Comparison of ENCODE assay signal across 15 cellular contexts in genomic region chr17:72634621-72635020, GRCh38.
DNase-seq lines count a peak whose midpoint lies in the region; ATAC-seq, FAIRE-seq and TF ChIP-seq lines count a peak whose summit lies in the region.
"Had no signal": no experiment of that assay in that cellular context is flagged by ENCODE, and none has a peak within 500 bp of the region (broad histone marks: within the 10 kb centered on the region; RNA-seq: fewer than 3 reads in every experiment).

No MANE protein-coding gene starts in this region.

- H3K27ac ChIP-seq in SK-N-SH (ENCODE audit: low read depth in 2 of 2, low read length in 1 of 2) (no peak overlapping the region), neuronal stem cell (replicated peaks; ENCODE audit: low read length) (no peak overlapping the region), GM23248 (no peak overlapping the region)
- H3K27ac ChIP-seq: esophagus muscularis mucosa had no signal

- H2BK15ac ChIP-seq in neuronal stem cell (ENCODE audit: low read length): peak overlapping the region; percentile 35

- no peak overlapping the region for H2BK12ac ChIP-seq in neuronal stem cell (ENCODE audit: low read length)

- peak overlapping the region; percentile 20 for H3K23ac ChIP-seq in neuronal stem cell (ENCODE audit: low read depth, low read length, poor library complexity)

- H2AFZ ChIP-seq in SK-N-SH (ENCODE audit: low read depth): no peak overlapping the region
- H2AFZ ChIP-seq in neuronal stem cell (ENCODE audit: low read length): no peak overlapping the region
- no peak overlapping the region for H2AFZ ChIP-seq in GM23248

- H2BK120ac ChIP-seq in neuronal stem cell (ENCODE audit: low read depth, low read length): no peak overlapping the region

- no peaks in the 10 kb centered on the region for H4K20me1 ChIP-seq in SK-N-SH (ENCODE audit: insufficient read depth)
- H4K20me1 ChIP-seq in GM23248 (ENCODE audit: insufficient read depth): no peaks in the 10 kb centered on the region

- no peak overlapping the region for H3K4ac ChIP-seq in neuronal stem cell (ENCODE audit: low read length)

- peak overlapping the region; percentile 41 for H4K91ac ChIP-seq in neuronal stem cell (ENCODE audit: low read depth, low read length, poor library complexity)

- no peaks in the 10 kb centered on the region for H3K36me3 Mint-ChIP-seq in activated CD4-positive, alpha-beta memory T cell treated with anti-CD3 and anti-CD28 coated beads for 36 hours

- CTCF ChIA-PET in SK-N-SH (lab: Yijun Ruan, JAX): interaction anchor here (1.1 to 1.5 kb wide), 2 partner anchors 78 to 91 kb away, joined by 3 read pairs; no protein-coding TSS in a partner anchor
- CTCF ChIA-PET in activated CD4-positive, alpha-beta memory T cell treated with anti-CD3 and anti-CD28 coated beads for 36 hours (lab: Charles Lee): interaction anchor here (0.8 to 1.3 kb wide), 2 partner anchors 17 to 92 kb away, joined by 3 to 4 read pairs; no protein-coding TSS in a partner anchor
- CTCF ChIA-PET in GM10248 (lab: Yijun Ruan, JAX): no interaction called here

- peak overlapping the region; percentile 22 for H3K4me3 Mint-ChIP-seq in activated CD4-positive, alpha-beta memory T cell treated with anti-CD3 and anti-CD28 coated beads for 36 hours
- H3K4me3 Mint-ChIP-seq: nephron had no signal

- no peaks in the 10 kb centered on the region for H3K79me1 ChIP-seq in neuronal stem cell (ENCODE audit: low read depth, low read length)

- no peak for DNase-seq in SK-N-SH
- DNase-seq in HTR-8/SVneo (ENCODE audit: insufficient read length, low spot score): no peak
- DNase-seq in activated CD4-positive, alpha-beta memory T cell treated with anti-CD3 and anti-CD28 coated beads for 36 hours: peak; percentile 41
- no peak for DNase-seq in neuronal stem cell (ENCODE audit: low spot score)
- DNase-seq in putamen (ENCODE audit: low spot score): no peak
- no peak for DNase-seq in GM23248
- no peak for DNase-seq in GM10248 (ENCODE audit: extremely low spot score)
- DNase-seq: amniotic stem cell; NCI-H510A treated with DMSO at 0.1 percent for 48 hours; Right ventricle myocardium superior; stimulated activated naive CD4-positive, alpha-beta T cell had no signal

- H3K4me1 ChIP-seq in SK-N-SH (ENCODE audit: control insufficient read depth in 1 of 2, insufficient read depth in 2 of 2, low read depth in 1 of 2, low read length in 1 of 2) (peaks cover 0 to 5% of the 10 kb centered on the region in 2 experiments; a peak in 1 of 4 replicates), neuronal stem cell (ENCODE audit: control insufficient read depth in 2 of 2, insufficient read depth in 1 of 2, low read depth in 1 of 2, low read length in 2 of 2) (no peaks in the 10 kb centered on the region), GM23248 (ENCODE audit: insufficient read depth) (no peaks in the 10 kb centered on the region)
- H3K4me1 ChIP-seq: esophagus muscularis mucosa had no signal

- H2AK5ac ChIP-seq in neuronal stem cell (ENCODE audit: low read depth, low read length): no peak overlapping the region

- no peak overlapping the region for H4K8ac ChIP-seq in neuronal stem cell (ENCODE audit: low read depth, low read length)

- TF ChIP-seq EP300 in SK-N-SH (IDR thresholded peaks at IDR 0.05; ENCODE audit: borderline replicate concordance in 1 of 2, low read depth in 1 of 2, low read length in 1 of 2): no peak

- H2BK5ac ChIP-seq in neuronal stem cell (ENCODE audit: low read length): no peak overlapping the region

- no peak overlapping the region for H3K18ac ChIP-seq in neuronal stem cell (ENCODE audit: low read length)

- H3K9ac ChIP-seq in SK-N-SH: no peak overlapping the region
- H3K9ac ChIP-seq in neuronal stem cell (ENCODE audit: low read depth, low read length, poor library complexity): no peak overlapping the region
- no peak overlapping the region for H3K9ac ChIP-seq in GM23248

- WGBS in SK-N-SH (ENCODE audit: low lambda C conversion rate): 59% methylated on average over 7 of the region's 7 CpGs
- WGBS in neuronal stem cell (ENCODE audit: extremely low coverage in 2 of 2, insufficient read length in 2 of 2, insufficient replicate concordance in 1 of 2), 2 donors: no CpG with 5 or more reads among the region's 7 CpGs
- 72 to 81% methylated on average over 7 of the region's 7 CpGs for WGBS in GM23248 (ENCODE audit: low coverage in 1 of 2, low lambda C conversion rate in 2 of 2, missing lambda C conversion rate in 2 of 2), 2 experiments

- H3K4me1 Mint-ChIP-seq in activated CD4-positive, alpha-beta memory T cell treated with anti-CD3 and anti-CD28 coated beads for 36 hours (ENCODE audit: low read depth): peaks cover 14% of the 10 kb centered on the region
- H3K4me1 Mint-ChIP-seq: nephron had no signal

- POLR2A ChIA-PET in SK-N-SH (lab: Yijun Ruan, JAX): no interaction called here
- POLR2A ChIA-PET in activated CD4-positive, alpha-beta memory T cell treated with anti-CD3 and anti-CD28 coated beads for 36 hours (lab: Charles Lee): no interaction called here
- POLR2A ChIA-PET in GM10248 (lab: Yijun Ruan, JAX): no interaction called here

- H3K4me2 ChIP-seq in SK-N-SH (no peak overlapping the region), neuronal stem cell (ENCODE audit: insufficient read depth, low read length, poor library complexity, severe bottlenecking) (no peak overlapping the region), GM23248 (ENCODE audit: unreplicated experiment) (no peak overlapping the region)

- H3K36me3 ChIP-seq in SK-N-SH (replicated peaks in 1 of 2; ENCODE audit: control insufficient read depth in 1 of 2, insufficient read depth in 2 of 2, low read length in 1 of 2): no peaks in the 10 kb centered on the region
- no peaks in the 10 kb centered on the region for H3K36me3 ChIP-seq in neuronal stem cell (replicated peaks in 1 of 2; ENCODE audit: control insufficient read depth in 2 of 2, insufficient read depth in 2 of 2, low read length in 2 of 2)
- no peaks in the 10 kb centered on the region for H3K36me3 ChIP-seq in GM23248 (ENCODE audit: low read depth)
- H3K36me3 ChIP-seq: esophagus muscularis mucosa had no signal

- H3K9me3 ChIP-seq in SK-N-SH (no peaks in the 10 kb centered on the region), neuronal stem cell (replicated peaks in 1 of 2; ENCODE audit: control insufficient read depth in 2 of 2, insufficient read depth in 1 of 2, low read depth in 1 of 2, low read length in 2 of 2) (no peaks in the 10 kb centered on the region), GM23248 (ENCODE audit: low read depth) (no peaks in the 10 kb centered on the region)
- H3K9me3 ChIP-seq: A549, esophagus muscularis mucosa had no signal

- TF ChIP-seq RAD21 in SK-N-SH (IDR thresholded peaks at IDR 0.05; ENCODE audit: low read length): no peak

- no peaks in the 10 kb centered on the region for H3K9me3 Mint-ChIP-seq in activated CD4-positive, alpha-beta memory T cell treated with anti-CD3 and anti-CD28 coated beads for 36 hours

- ATAC-seq in SK-N-SH treated with all-trans-retinoic acid at 6 μM for 48 hours: no peak
- ATAC-seq: A549 had no signal

- no peaks in the 10 kb centered on the region for H3K9me2 ChIP-seq in SK-N-SH
- no peaks in the 10 kb centered on the region for H3K9me2 ChIP-seq in GM23248 (ENCODE audit: insufficient read depth)

- H3K27me3 Mint-ChIP-seq in activated CD4-positive, alpha-beta memory T cell treated with anti-CD3 and anti-CD28 coated beads for 36 hours: no peaks in the 10 kb centered on the region

- intact Hi-C loops in activated CD4-positive, alpha-beta memory T cell treated with anti-CD3 and anti-CD28 coated beads for 36 hours (cut with micrococcal nuclease): no loop called here

- H3K4me3 ChIP-seq in SK-N-SH (ENCODE audit: low read depth in 2 of 2, low read length in 1 of 2): no peak overlapping the region
- H3K4me3 ChIP-seq in neuronal stem cell (ENCODE audit: low read length in 2 of 2): no peak overlapping the region
- no peak overlapping the region for H3K4me3 ChIP-seq in GM23248
- H3K4me3 ChIP-seq: A549, esophagus muscularis mucosa had no signal

- H3F3A ChIP-seq in SK-N-SH (replicated peaks; ENCODE audit: insufficient read depth): no peaks in the 10 kb centered on the region
- no peaks in the 10 kb centered on the region for H3F3A ChIP-seq in GM23248 (ENCODE audit: insufficient read depth)

- H3K27ac Mint-ChIP-seq in activated CD4-positive, alpha-beta memory T cell treated with anti-CD3 and anti-CD28 coated beads for 36 hours: peak overlapping the region; percentile 47
- H3K27ac Mint-ChIP-seq: nephron had no signal

- H3K79me2 ChIP-seq in SK-N-SH (ENCODE audit: insufficient read depth): no peaks in the 10 kb centered on the region
- H3K79me2 ChIP-seq in GM23248 (ENCODE audit: insufficient read depth): no peaks in the 10 kb centered on the region

- peak; percentile 16 for FAIRE-seq in HTR-8/SVneo (lab: Jason Lieb, UNC)
- FAIRE-seq: A549 had no signal

- in situ Hi-C loops in GM23248 (cut with MboI): no loop called here

- H3K14ac ChIP-seq in neuronal stem cell (ENCODE audit: low read length): peak overlapping the region; percentile 77

- TF ChIP-seq CTCF in SK-N-SH (IDR thresholded peaks at IDR 0.05) (no peak), GM10248 (IDR thresholded peaks at IDR 0.05; ENCODE audit: control extremely low read depth, extremely low read depth, low read depth, missing control alignments) (no peak)

- no peaks in the 10 kb centered on the region for H3K27me3 ChIP-seq in SK-N-SH (ENCODE audit: insufficient read depth)
- peaks cover 0 to 15% (median 0%) of the 10 kb centered on the region in 3 experiments for H3K27me3 ChIP-seq in neuronal stem cell (ENCODE audit: control insufficient read depth in 3 of 3, insufficient read depth in 3 of 3, low read depth in 1 of 3, low read length in 3 of 3)
- peaks cover 2% of the 10 kb centered on the region for H3K27me3 ChIP-seq in GM23248 (replicated peaks; ENCODE audit: insufficient read depth)
- H3K27me3 ChIP-seq: esophagus muscularis mucosa had no signal

TF ChIP-seq in SK-N-SH, 30 proteins besides CTCF, POLR2A, EP300 and RAD21 (continues in another document):
- TF ChIP-seq GATA2 (CRISPR knock-in tag; IDR thresholded peaks at IDR 0.05): peak; percentile 0; the same call in 1 of the 2 replicates
- no peak for TF ChIP-seq MEF2A (IDR thresholded peaks at IDR 0.05; ENCODE audit: borderline replicate concordance, low read depth)
- no peak for TF ChIP-seq FOXM1 (IDR thresholded peaks at IDR 0.05; ENCODE audit: low read depth)

TF ChIP-seq in SK-N-SH treated with all-trans-retinoic acid at 6 μM for 48 hours, 23 proteins besides CTCF, POLR2A, EP300 and RAD21:
- no peak for TF ChIP-seq ZNF565 (CRISPR knock-in tag; conservative IDR thresholded peaks at IDR 0.05; ENCODE audit: low read depth)
- no peak for TF ChIP-seq CSDC2 (CRISPR knock-in tag; IDR thresholded peaks at IDR 0.05)
- TF ChIP-seq ZNF70 (CRISPR knock-in tag; IDR thresholded peaks at IDR 0.05): no peak
- TF ChIP-seq GLIS3 (CRISPR knock-in tag; IDR thresholded peaks at IDR 0.05): no peak
- TF ChIP-seq SNAI2 (CRISPR knock-in tag; IDR thresholded peaks at IDR 0.05): no peak
- no peak for TF ChIP-seq RARB (CRISPR knock-in tag; IDR thresholded peaks at IDR 0.05)
- TF ChIP-seq TOX (CRISPR knock-in tag; IDR thresholded peaks at IDR 0.05; ENCODE audit: borderline replicate concordance): no peak
- TF ChIP-seq ZC3H10 (CRISPR knock-in tag; IDR thresholded peaks at IDR 0.05): no peak
- TF ChIP-seq OSR1 (CRISPR knock-in tag; IDR thresholded peaks at IDR 0.05): no peak
